Comparison of ENCODE assay signal across 22 cellular contexts in genomic region chr5:91486638-91487037, GRCh38.
DNase-seq lines count a peak whose midpoint lies in the region; ATAC-seq and TF ChIP-seq lines count a peak whose summit lies in the region.
"Had no signal": no experiment of that assay in that cellular context is flagged by ENCODE, and none has a peak within 500 bp of the region (broad histone marks: within the 10 kb centered on the region; RNA-seq: fewer than 3 reads in every experiment).

No MANE protein-coding gene starts in this region.

- peaks cover 0 to 10% (median 2%) of the 10 kb centered on the region in 9 donors for H3K9me3 Mint-ChIP-seq in naive thymus-derived CD8-positive, alpha-beta T cell
- no peaks in the 10 kb centered on the region for H3K9me3 Mint-ChIP-seq in activated T-cell treated with anti-CD3 and anti-CD28 coated beads, Interleukin-2, amount 50 U/mL, for 72 hours
- H3K9me3 Mint-ChIP-seq: CD8-positive, alpha-beta T cell; T-helper 1 cell treated with Interleukin-12 subunit alpha and Interleukin-12 subunit beta and Interleukin-4 antibody, amounts not matched to agents 30 μg/mL and 1 μg/mL, for 36 hours had no signal

- no peaks in the 10 kb centered on the region for H3K27me3 Mint-ChIP-seq in naive thymus-derived CD8-positive, alpha-beta T cell
- no peaks in the 10 kb centered on the region for H3K27me3 Mint-ChIP-seq in activated T-cell treated with anti-CD3 and anti-CD28 coated beads, Interleukin-2, amount 50 U/mL, for 72 hours (ENCODE audit: low read depth)

- H3K4me3 ChIP-seq in ACC112 (ENCODE audit: low read depth, low read length) (no peak overlapping the region), brain microvascular endothelial cell (ENCODE audit: low read depth, low read length) (no peak overlapping the region)
- H3K4me3 ChIP-seq: heart left ventricle, right atrium auricular region, SJSA1, suprapubic skin had no signal

- H3K27ac ChIP-seq in ACC112 (ENCODE audit: low read depth, low read length), result peak overlapping the region; percentile 5; the same call in 1 of the 2 replicates
- no peak overlapping the region for H3K27ac ChIP-seq in brain microvascular endothelial cell
- no peak overlapping the region for H3K27ac ChIP-seq in foreskin keratinocyte
- H3K27ac ChIP-seq: heart left ventricle, right atrium auricular region, SJSA1, suprapubic skin, VCaP had no signal

- H3K4me1 Mint-ChIP-seq in naive thymus-derived CD8-positive, alpha-beta T cell, result peaks cover 5 to 19% (median 9%) of the 10 kb centered on the region in 4 donors
- H3K4me1 Mint-ChIP-seq in activated T-cell treated with anti-CD3 and anti-CD28 coated beads, Interleukin-2, amount 50 U/mL, for 72 hours (ENCODE audit: low read depth), result peaks cover 5% of the 10 kb centered on the region

- H3K4me1 ChIP-seq in ACC112 (ENCODE audit: control insufficient read depth, insufficient read depth, low read length, unreplicated experiment) (peaks cover 19% of the 10 kb centered on the region), foreskin keratinocyte (no peaks in the 10 kb centered on the region)
- H3K4me1 ChIP-seq: right atrium auricular region, SJSA1, suprapubic skin had no signal

- DNase-seq in HS-5 (ENCODE audit: low read depth) (peak; percentile 58), brain microvascular endothelial cell (peak; percentile 49), foreskin keratinocyte (peak; percentile 22 to 54), cerebellum (ENCODE audit: low spot score) (no peak)
- no peak for DNase-seq in naive thymus-derived CD8-positive, alpha-beta T cell
- no peak for DNase-seq in activated T-cell treated with anti-CD3 and anti-CD28 coated beads, Interleukin-2, amount 50 U/mL, for 72 hours
- DNase-seq: activated CD4-positive, alpha-beta T cell treated with anti-CD3 and anti-CD28 coated beads, Interleukin-2, amount 50 U/mL, for 4 hours; aorta; CD8-positive, alpha-beta T cell; cortex of kidney; heart left ventricle; Kasumi-1; NCI-H2171 treated with DMSO at 0.1 percent for 48 hours; nucleus accumbens; stimulated activated CD4-positive, alpha-beta T cell treated with anti-CD3 and anti-CD28 coated beads, Interleukin-15, amount 100 ng/mL, for 24 hours had no signal

- ATAC-seq in foreskin keratinocyte (peak; percentile 77), GM19324 (IDR thresholded peaks at IDR 0.05; ENCODE audit: low FRiP score, unreplicated experiment) (no peak)
- no peak for ATAC-seq in naive thymus-derived CD8-positive, alpha-beta T cell
- no peak for ATAC-seq in activated T-cell treated with anti-CD3 and anti-CD28 coated beads, Interleukin-2, amount 50 U/mL, for 72 hours (replicated peaks in 1 of 2)
- ATAC-seq: CD8-positive, alpha-beta T cell; heart left ventricle had no signal

- H2AFZ ChIP-seq in ACC112 (ENCODE audit: low read length, unreplicated experiment), result no peak overlapping the region

- H3K27me3 ChIP-seq in ACC112 (ENCODE audit: insufficient read depth, low read length) (no peaks in the 10 kb centered on the region), brain microvascular endothelial cell (replicated peaks) (no peaks in the 10 kb centered on the region), foreskin keratinocyte (peaks cover 16% of the 10 kb centered on the region)
- H3K27me3 ChIP-seq: heart left ventricle, right atrium auricular region, SJSA1, suprapubic skin had no signal

- TF ChIP-seq CTCF in brain microvascular endothelial cell (IDR thresholded peaks at IDR 0.05; ENCODE audit: low read depth, low read length, missing control alignments) (no peak), foreskin keratinocyte (conservative IDR thresholded peaks at IDR 0.05) (no peak)

- H3K36me3 Mint-ChIP-seq in naive thymus-derived CD8-positive, alpha-beta T cell, result peaks cover 0 to 12% (median 6%) of the 10 kb centered on the region in 3 donors
- no peaks in the 10 kb centered on the region for H3K36me3 Mint-ChIP-seq in activated T-cell treated with anti-CD3 and anti-CD28 coated beads, Interleukin-2, amount 50 U/mL, for 72 hours (ENCODE audit: insufficient read depth in 2 of 2)
- H3K36me3 Mint-ChIP-seq: CD8-positive, alpha-beta T cell had no signal

- H3K79me2 ChIP-seq in ACC112 (ENCODE audit: control insufficient read depth, insufficient read depth, low read length, unreplicated experiment), result no peaks in the 10 kb centered on the region

- H3K4me3 Mint-ChIP-seq in naive thymus-derived CD8-positive, alpha-beta T cell, result no peak overlapping the region
- H3K4me3 Mint-ChIP-seq in activated T-cell treated with anti-CD3 and anti-CD28 coated beads, Interleukin-2, amount 50 U/mL, for 72 hours, result no peak overlapping the region
- H3K4me3 Mint-ChIP-seq: CD8-positive, alpha-beta T cell; T-helper 1 cell treated with Interleukin-12 subunit alpha and Interleukin-12 subunit beta and Interleukin-4 antibody, amounts not matched to agents 30 μg/mL and 1 μg/mL, for 36 hours had no signal

- H3K36me3 ChIP-seq in ACC112 (ENCODE audit: insufficient read depth, low read length) (no peaks in the 10 kb centered on the region), brain microvascular endothelial cell (replicated peaks) (no peaks in the 10 kb centered on the region)
- H3K36me3 ChIP-seq: heart left ventricle, right atrium auricular region, SJSA1, suprapubic skin had no signal

- POLR2A ChIA-PET in naive thymus-derived CD8-positive, alpha-beta T cell (lab: Charles Lee), result no interaction called here

- H3K27ac Mint-ChIP-seq in naive thymus-derived CD8-positive, alpha-beta T cell, result no peak overlapping the region
- no peak overlapping the region for H3K27ac Mint-ChIP-seq in activated T-cell treated with anti-CD3 and anti-CD28 coated beads, Interleukin-2, amount 50 U/mL, for 72 hours
- H3K27ac Mint-ChIP-seq: CD8-positive, alpha-beta T cell; T-helper 1 cell treated with Interleukin-12 subunit alpha and Interleukin-12 subunit beta and Interleukin-4 antibody, amounts not matched to agents 30 μg/mL and 1 μg/mL, for 36 hours had no signal

- in situ Hi-C loops in brain microvascular endothelial cell (cut with HindIII; ENCODE audit: low pct_ligation_motif_present, low sequenced_read_pairs), result no loop called here

Comparison
In these comparisons a context has a peak if more than half of its experiments do, and no peak if none do; other contexts are left out.
1. DNase-seq: peak in HS-5 (single experiment), brain microvascular endothelial cell (single experiment) and foreskin keratinocyte (2 of 2); none in naive thymus-derived CD8-positive, alpha-beta T cell (0 of 10), cerebellum (single experiment) and activated T-cell treated with anti-CD3 and anti-CD28 coated beads, Interleukin-2, amount 50 U/mL, for 72 hours (0 of 2).